In genomic region chr2:167914969-167915368, GRCh38 we compare ENCODE assay signal across 23 cellular contexts.
A peak's percentile ranks its signal among the peaks of the same experiment; 100 is the strongest.
DNase-seq lines count a peak whose midpoint lies in the region; ATAC-seq, FAIRE-seq and TF ChIP-seq lines count a peak whose summit lies in the region.
"Had no signal": no experiment of that assay in that cellular context is flagged by ENCODE, and none has a peak within 500 bp of the region (broad histone marks: within the 10 kb centered on the region; RNA-seq: fewer than 3 reads in every experiment).

No MANE protein-coding gene starts in this region.

- no peak overlapping the region for H3K14ac ChIP-seq in H1 (ENCODE audit: insufficient read length)
- H3K14ac ChIP-seq in neuronal stem cell (ENCODE audit: low read length): no peak overlapping the region

- 78% methylated on average over 3 of the region's 3 CpGs; no CpG with 5 or more reads in 1 of the 2 experiments for WGBS in H1 (ENCODE audit: extremely low coverage in 1 of 2, insufficient coverage in 1 of 2, insufficient read length in 1 of 2, insufficient replicate concordance in 2 of 2, low coverage in 1 of 2, low lambda C conversion rate in 2 of 2, missing lambda C conversion rate in 1 of 2), 2 experiments
- WGBS in neuronal stem cell (ENCODE audit: extremely low coverage in 2 of 2, insufficient read length in 2 of 2, insufficient replicate concordance in 1 of 2), 2 donors: no CpG with 5 or more reads among the region's 3 CpGs

- TF ChIP-seq POLR2A in H1 (IDR thresholded peaks at IDR 0.05; ENCODE audit: control extremely low read depth in 1 of 2, low read depth in 2 of 2, low read length in 2 of 2): no peak

- H3K23ac ChIP-seq in H1 (ENCODE audit: insufficient read length) (no peak overlapping the region), neuronal stem cell (ENCODE audit: low read depth, low read length, poor library complexity) (no peak overlapping the region)

- H3K79me1 ChIP-seq in H1 (ENCODE audit: low read depth, low read length) (no peaks in the 10 kb centered on the region), neuronal stem cell (ENCODE audit: low read depth, low read length) (peaks cover 2% of the 10 kb centered on the region)

- CTCF ChIA-PET in H1 (lab: Charles Lee; ENCODE audit: partially characterized antibody): interaction anchor here (0.5 to 1.4 kb wide), 3 partner anchors 204 to 1442 kb away, joined by 3 to 6 read pairs (median 6); no protein-coding TSS in a partner anchor

- H3K79me2 ChIP-seq in GM23338 (replicated peaks; ENCODE audit: insufficient read depth) (no peaks in the 10 kb centered on the region), H1 (ENCODE audit: control insufficient read depth in 1 of 2, insufficient read depth in 2 of 2, low read length in 2 of 2) (no peaks in the 10 kb centered on the region)

- H4K91ac ChIP-seq in H1 (replicated peaks; ENCODE audit: insufficient read length, low read length) (no peak overlapping the region), neuronal stem cell (ENCODE audit: low read depth, low read length, poor library complexity) (no peak overlapping the region)

- H2AFZ ChIP-seq in GM23338 (peak overlapping the region; percentile 86), H1 (ENCODE audit: low read length) (peak overlapping the region; percentile 55; the same call in 1 of the 2 replicates), neuronal stem cell (ENCODE audit: low read length) (peak overlapping the region; percentile 76)

- H4K8ac ChIP-seq in H1 (ENCODE audit: extremely low read depth, insufficient read depth, low read length) (no peak overlapping the region), neuronal stem cell (ENCODE audit: low read depth, low read length) (no peak overlapping the region)

- peaks cover 14% of the 10 kb centered on the region for H3K27me3 Mint-ChIP-seq in activated CD4-positive, alpha-beta T cell treated with anti-CD3 and anti-CD28 coated beads, Interleukin-2, amount 10 ng/mL, durations not matched to agents 24 days and 14 days
- H3K27me3 Mint-ChIP-seq in GM23338 (ENCODE audit: insufficient read depth, low read depth, poor library complexity): peaks cover 5% of the 10 kb centered on the region
- H3K27me3 Mint-ChIP-seq: B cell had no signal

- ATAC-seq in GM23338 (no peak), HG03521 (IDR thresholded peaks at IDR 0.05; ENCODE audit: unreplicated experiment) (no peak)
- ATAC-seq: A549; CD8-positive, alpha-beta T cell had no signal

- TF ChIP-seq CTCF in GM23338 (conservative IDR thresholded peaks at IDR 0.05; ENCODE audit: low read depth in 2 of 2): no peak
- no peak for TF ChIP-seq CTCF in H1 (IDR thresholded peaks at IDR 0.05; ENCODE audit: control extremely low read depth in 1 of 3, insufficient read depth in 1 of 3, low read depth in 1 of 3, low read length in 3 of 3)

- no peak overlapping the region for H2BK15ac ChIP-seq in H1 (ENCODE audit: low read length)
- H2BK15ac ChIP-seq in neuronal stem cell (ENCODE audit: low read length): no peak overlapping the region

- H3K9me2 ChIP-seq in GM23338 (ENCODE audit: insufficient read depth): no peaks in the 10 kb centered on the region; the same call in 1 of the 2 replicates

- H3K9me3 Mint-ChIP-seq in activated CD4-positive, alpha-beta T cell treated with anti-CD3 and anti-CD28 coated beads, Interleukin-2, amount 10 ng/mL, durations not matched to agents 24 days and 14 days: no peaks in the 10 kb centered on the region
- H3K9me3 Mint-ChIP-seq in GM23338: no peaks in the 10 kb centered on the region
- H3K9me3 Mint-ChIP-seq: CD4-positive, alpha-beta T cell; CD8-positive, alpha-beta T cell had no signal

- H3K4me1 Mint-ChIP-seq in activated CD4-positive, alpha-beta T cell treated with anti-CD3 and anti-CD28 coated beads, Interleukin-2, amount 10 ng/mL, durations not matched to agents 24 days and 14 days: no peaks in the 10 kb centered on the region
- H3K4me1 Mint-ChIP-seq in GM23338: peaks cover 9% of the 10 kb centered on the region
- H3K4me1 Mint-ChIP-seq: B cell had no signal

- FAIRE-seq in H1 (lab: Jason Lieb, UNC): no peak
- FAIRE-seq: A549, D721Med, G401.6, GM12891, GM19239 had no signal

- H3F3A ChIP-seq in GM23338 (replicated peaks; ENCODE audit: low read depth): no peaks in the 10 kb centered on the region

- no peak overlapping the region for H4K5ac ChIP-seq in H1 (ENCODE audit: insufficient read length, low read depth, low read length)

- H3K4me3 ChIP-seq in GM23338 (no peak overlapping the region), H1 (ENCODE audit: extremely low read depth in 1 of 4, insufficient read depth in 2 of 4, low read depth in 3 of 4, low read length in 4 of 4) (no peak overlapping the region), neuronal stem cell (ENCODE audit: low read length in 2 of 2) (no peak overlapping the region)
- H3K4me3 ChIP-seq: A549; BLaER1 treated with 17β-estradiol and CSF1 and Interleukin-3, amounts not matched to agents 10 nM and 100 nM had no signal

- H3K4me1 ChIP-seq in GM23338 (ENCODE audit: insufficient read depth): no peaks in the 10 kb centered on the region
- peaks cover 0 to 3% (median 0%) of the 10 kb centered on the region in 4 experiments; a peak in 1 of 7 replicates for H3K4me1 ChIP-seq in H1 (replicated peaks in 1 of 4; ENCODE audit: control insufficient read depth in 3 of 4, insufficient read depth in 4 of 4, low read length in 3 of 4)
- peaks cover 4 to 8% of the 10 kb centered on the region in 2 donors for H3K4me1 ChIP-seq in neuronal stem cell (ENCODE audit: control insufficient read depth in 2 of 2, insufficient read depth in 1 of 2, low read depth in 1 of 2, low read length in 2 of 2)
- H3K4me1 ChIP-seq: A549, Caco-2 had no signal

- H2BK5ac ChIP-seq in H1 (ENCODE audit: low read depth, low read length) (no peak overlapping the region), neuronal stem cell (ENCODE audit: low read length) (no peak overlapping the region)

- no peak for TF ChIP-seq RAD21 in H1 (IDR thresholded peaks at IDR 0.05 in 1 of 2, conservative IDR thresholded peaks at IDR 0.05 in 1 of 2; ENCODE audit: low read depth in 2 of 2, low read length in 2 of 2)

- POLR2A ChIA-PET in H1 (lab: Charles Lee; ENCODE audit: partially characterized antibody): no interaction called here

- H3K36me3 ChIP-seq in GM23338 (ENCODE audit: insufficient read depth) (no peaks in the 10 kb centered on the region), H1 (ENCODE audit: control insufficient read depth in 2 of 4, insufficient read depth in 4 of 4, low read length in 3 of 4) (no peaks in the 10 kb centered on the region), neuronal stem cell (replicated peaks in 1 of 2; ENCODE audit: control insufficient read depth in 2 of 2, insufficient read depth in 2 of 2, low read length in 2 of 2) (no peaks in the 10 kb centered on the region)
- H3K36me3 ChIP-seq: BLaER1 treated with 17β-estradiol and CSF1 and Interleukin-3, amounts not matched to agents 10 nM and 100 nM had no signal

- H3K27ac Mint-ChIP-seq in activated CD4-positive, alpha-beta T cell treated with anti-CD3 and anti-CD28 coated beads, Interleukin-2, amount 10 ng/mL, durations not matched to agents 24 days and 14 days: no peak overlapping the region
- no peak overlapping the region for H3K27ac Mint-ChIP-seq in GM23338
- H3K27ac Mint-ChIP-seq: B cell; CD4-positive, alpha-beta T cell; CD8-positive, alpha-beta T cell had no signal

- TF ChIP-seq EP300 in H1 (IDR thresholded peaks at IDR 0.05; ENCODE audit: borderline replicate concordance in 1 of 2, low read depth in 2 of 2, low read length in 2 of 2): no peak

- no peak overlapping the region for H3K4me3 Mint-ChIP-seq in activated CD4-positive, alpha-beta T cell treated with anti-CD3 and anti-CD28 coated beads, Interleukin-2, amount 10 ng/mL, durations not matched to agents 24 days and 14 days
- H3K4me3 Mint-ChIP-seq in GM23338: no peak overlapping the region
- H3K4me3 Mint-ChIP-seq: B cell; CD4-positive, alpha-beta T cell; CD8-positive, alpha-beta T cell had no signal

- no peak overlapping the region for H3K27ac ChIP-seq in GM23338 (ENCODE audit: low read depth)
- H3K27ac ChIP-seq in H1 (ENCODE audit: low read depth, low read length): no peak overlapping the region
- no peak overlapping the region for H3K27ac ChIP-seq in neuronal stem cell (replicated peaks; ENCODE audit: low read length)
- H3K27ac ChIP-seq: 22Rv1; A549; BLaER1 treated with 17β-estradiol and CSF1 and Interleukin-3, amounts not matched to agents 10 nM and 100 nM; C4-2B had no signal

- H3K23me2 ChIP-seq in H1 (ENCODE audit: low read depth, low read length): no peaks in the 10 kb centered on the region

- H3K27me3 ChIP-seq in GM23338 (ENCODE audit: insufficient read depth) (no peaks in the 10 kb centered on the region), H1 (replicated peaks in 1 of 4; ENCODE audit: control insufficient read depth in 3 of 4, extremely low read depth in 1 of 4, insufficient read depth in 3 of 4, low read length in 3 of 4) (no peaks in the 10 kb centered on the region), neuronal stem cell (ENCODE audit: control insufficient read depth in 3 of 3, insufficient read depth in 3 of 3, low read depth in 1 of 3, low read length in 3 of 3) (no peaks in the 10 kb centered on the region)
- H3K27me3 ChIP-seq: BLaER1 treated with 17β-estradiol and CSF1 and Interleukin-3, amounts not matched to agents 10 nM and 100 nM had no signal

- no peaks in the 10 kb centered on the region for H4K20me1 ChIP-seq in GM23338 (replicated peaks; ENCODE audit: insufficient read depth)
- H4K20me1 ChIP-seq in H1 (replicated peaks in 1 of 2; ENCODE audit: control insufficient read depth in 1 of 2, insufficient read depth in 2 of 2, low read length in 2 of 2): no peaks in the 10 kb centered on the region
- H4K20me1 ChIP-seq: BLaER1 treated with 17β-estradiol and CSF1 and Interleukin-3, amounts not matched to agents 10 nM and 100 nM had no signal

- no peak overlapping the region for H3K56ac ChIP-seq in H1 (replicated peaks; ENCODE audit: insufficient read length, low read depth, low read length)

- intact Hi-C loops in activated CD4-positive, alpha-beta T cell treated with anti-CD3 and anti-CD28 coated beads, Interleukin-2, amount 10 ng/mL, durations not matched to agents 24 days and 14 days (cut with micrococcal nuclease): no loop called here

- H3K4me2 ChIP-seq in GM23338 (no peak overlapping the region), H1 (ENCODE audit: insufficient read depth in 1 of 2, low read depth in 2 of 2, low read length in 2 of 2) (no peak overlapping the region), neuronal stem cell (ENCODE audit: insufficient read depth, low read length, poor library complexity, severe bottlenecking) (no peak overlapping the region)
- H3K4me2 ChIP-seq: A549; BLaER1 treated with 17β-estradiol and CSF1 and Interleukin-3, amounts not matched to agents 10 nM and 100 nM had no signal

- H2BK20ac ChIP-seq in H1 (ENCODE audit: low read length): no peak overlapping the region

- H2BK12ac ChIP-seq in H1 (ENCODE audit: low read depth, low read length) (no peak overlapping the region), neuronal stem cell (ENCODE audit: low read length) (no peak overlapping the region)

- H3K4ac ChIP-seq in H1 (replicated peaks; ENCODE audit: insufficient read length, low read depth, low read length): no peak overlapping the region
- H3K4ac ChIP-seq in neuronal stem cell (ENCODE audit: low read length): no peak overlapping the region

- H3K18ac ChIP-seq in H1 (ENCODE audit: extremely low read depth, low read length) (no peak overlapping the region), neuronal stem cell (ENCODE audit: low read length) (no peak overlapping the region)

- H3K36me3 Mint-ChIP-seq in activated CD4-positive, alpha-beta T cell treated with anti-CD3 and anti-CD28 coated beads, Interleukin-2, amount 10 ng/mL, durations not matched to agents 24 days and 14 days (ENCODE audit: low read depth): no peaks in the 10 kb centered on the region
- no peaks in the 10 kb centered on the region for H3K36me3 Mint-ChIP-seq in GM23338 (ENCODE audit: low read depth)
- H3K36me3 Mint-ChIP-seq: CD8-positive, alpha-beta T cell had no signal

- H3K9me3 ChIP-seq in H1 (ENCODE audit: insufficient read depth in 2 of 2, low read depth in 1 of 2, low read length in 1 of 2) (no peaks in the 10 kb centered on the region), neuronal stem cell (replicated peaks in 1 of 2; ENCODE audit: control insufficient read depth in 2 of 2, insufficient read depth in 1 of 2, low read depth in 1 of 2, low read length in 2 of 2) (peaks cover 0 to 2% of the 10 kb centered on the region in 2 donors)
- H3K9me3 ChIP-seq: A549; BLaER1 treated with 17β-estradiol and CSF1 and Interleukin-3, amounts not matched to agents 10 nM and 100 nM; Caco-2 had no signal

- H2AK5ac ChIP-seq in H1 (ENCODE audit: low read depth, low read length): no peak overlapping the region
- no peak overlapping the region for H2AK5ac ChIP-seq in neuronal stem cell (ENCODE audit: low read depth, low read length)

- no peak overlapping the region for H3K9ac ChIP-seq in H1 (replicated peaks in 1 of 4; ENCODE audit: extremely low read depth in 1 of 4, low read depth in 3 of 4, low read length in 3 of 4)
- H3K9ac ChIP-seq in neuronal stem cell (ENCODE audit: low read depth, low read length, poor library complexity): no peak overlapping the region
- H3K9ac ChIP-seq: BLaER1 treated with 17β-estradiol and CSF1 and Interleukin-3, amounts not matched to agents 10 nM and 100 nM had no signal

- peak; percentile 41 for DNase-seq in activated CD4-positive, alpha-beta T cell treated with anti-CD3 and anti-CD28 coated beads, Interleukin-2, amount 10 ng/mL, durations not matched to agents 24 days and 14 days
- no peak for DNase-seq in activated CD4-positive, alpha-beta T cell treated with anti-CD3 and anti-CD28 coated beads, Interleukin-2, amount 50 U/mL, for 48 hours
- no peak for DNase-seq in GM23338 (ENCODE audit: low spot score)
- no peak for DNase-seq in H1 (ENCODE audit: low read depth in 1 of 2, low spot score in 2 of 2)
- DNase-seq in neuronal stem cell (ENCODE audit: low spot score): no peak
- DNase-seq in HUDEP-2 (lab: John Stamatoyannopoulos, UW; ENCODE audit: unreplicated experiment in 76 of 76): no peak
- DNase-seq: AML-193; Caco-2; Calu3; CD4-positive, alpha-beta T cell; CD8-positive, alpha-beta T cell; DMS79 treated with DMSO at 0.1 percent for 48 hours; GF-D8 had no signal

- no peak overlapping the region for H2BK120ac ChIP-seq in H1 (replicated peaks; ENCODE audit: low read depth, low read length)
- H2BK120ac ChIP-seq in neuronal stem cell (ENCODE audit: low read depth, low read length): no peak overlapping the region
